Comparison of ENCODE assay signal across 8 cellular contexts in genomic region chr3:158794936-158795518, GRCh38. TPM values are rescaled to one million over a fixed set of nuclear protein-coding genes. Genes with fewer than 3 reads are reported as not detected.
DNase-seq lines count a peak whose midpoint lies in the region; ATAC-seq and TF ChIP-seq lines count a peak whose summit lies in the region.

No MANE protein-coding gene starts in this region.

- H3K27me3 ChIP-seq in GM06990 (replicated peaks; ENCODE audit: control insufficient read depth, insufficient read depth, low read length) = no peaks in the 10 kb centered on the region

- DNase-seq in GM06990 (ENCODE audit: extremely low read depth, insufficient read length) (no peak), H4 (ENCODE audit: low spot score) (peak; percentile 68), NCI-H1092 (lab: John Stamatoyannopoulos, UW) (peak; percentile 5), amniotic epithelial cell (ENCODE audit: low read depth) (peak; percentile 72), left lobe of liver (ENCODE audit: low spot score) (no peak)
- DNase-seq in effector CD4-positive, alpha-beta T cell = no peak
- DNase-seq in effector CD8-positive, alpha-beta T cell (lab: John Stamatoyannopoulos, UW) = no peak

- no peak overlapping the region for H3K4me3 ChIP-seq in GM06990 (replicated peaks; ENCODE audit: low read depth, low read length)

- TF ChIP-seq CTCF in GM06990 (IDR thresholded peaks at IDR 0.05; ENCODE audit: insufficient read depth, low read length, poor library complexity, severe bottlenecking) = peak; percentile 82

- ATAC-seq in left lobe of liver (peak; percentile 79), HG03521 (IDR thresholded peaks at IDR 0.05; ENCODE audit: unreplicated experiment) (no peak)

- H3K36me3 ChIP-seq in GM06990 (ENCODE audit: control insufficient read depth, insufficient read depth, low read length) = no peaks in the 10 kb centered on the region

RNA-seq across cellular contexts. Expression of gene MFSD1, which starts 6.8 kb away (rescaled TPM):
- total RNA-seq in H4 (2014; rRNA removed; shearing (Covaris generic)) = 169 and 173 TPM in 2 replicates
- 28.5 TPM for total RNA-seq in left lobe of liver

Comparison
In these comparisons a context has a peak if more than half of its experiments do, and no peak if none do; other contexts are left out.
1. DNase-seq: peak in H4 (single experiment), NCI-H1092 (single experiment) and amniotic epithelial cell (single experiment); none in GM06990 (single experiment), left lobe of liver (single experiment), effector CD4-positive, alpha-beta T cell (single experiment) and effector CD8-positive, alpha-beta T cell (single experiment).